In genomic region chr2:217360781-217361485, GRCh38 we compare ENCODE assay signal across 9 cellular contexts.
DNase-seq lines count a peak whose midpoint lies in the region; ATAC-seq and TF ChIP-seq lines count a peak whose summit lies in the region.
"Had no signal": no experiment of that assay in that cellular context is flagged by ENCODE, and none has a peak within 500 bp of the region (broad histone marks: within the 10 kb centered on the region; RNA-seq: fewer than 3 reads in every experiment).

No MANE protein-coding gene starts in this region.

- no peak overlapping the region for H3K4me2 ChIP-seq in mammary epithelial cell (ENCODE audit: insufficient read depth, low read depth, low read length)

- no peaks in the 10 kb centered on the region for H4K20me1 ChIP-seq in mammary epithelial cell (ENCODE audit: insufficient read depth, low read length)

- WGBS in mammary epithelial cell (ENCODE audit: low coverage, missing lambda C conversion rate) = 22% methylated on average over 4 of the region's 4 CpGs

- dilution Hi-C loops in mammary epithelial cell (cut with HindIII; ENCODE audit: low sequenced_read_pairs) = no loop called here

- ATAC-seq in mucosa of descending colon (peak; percentile 38), HG03097 (IDR thresholded peaks at IDR 0.05; ENCODE audit: low FRiP score, unreplicated experiment) (no peak), HG03521 (IDR thresholded peaks at IDR 0.05; ENCODE audit: unreplicated experiment) (no peak)

- H3K79me2 ChIP-seq in ACC112 (ENCODE audit: control insufficient read depth, insufficient read depth, low read length, unreplicated experiment) (no peaks in the 10 kb centered on the region), mammary epithelial cell (ENCODE audit: insufficient read depth, low read length) (no peaks in the 10 kb centered on the region)

- intact Hi-C loops in mammary epithelial cell (cut with micrococcal nuclease) = no loop called here
- intact Hi-C loops in mucosa of descending colon (cut with DNase I, micrococcal nuclease) = no loop called here

- no peaks in the 10 kb centered on the region for H3K27me3 ChIP-seq in ACC112 (ENCODE audit: insufficient read depth, low read length)
- H3K27me3 ChIP-seq in mammary epithelial cell (ENCODE audit: insufficient read depth, low read length) = no peaks in the 10 kb centered on the region

- no peaks in the 10 kb centered on the region for H3K9me3 Mint-ChIP-seq in immature natural killer cell

- H2AFZ ChIP-seq in ACC112 (ENCODE audit: low read length, unreplicated experiment) (no peak overlapping the region), mammary epithelial cell (ENCODE audit: low read depth, low read length) (no peak overlapping the region)

- H3K4me1 ChIP-seq in ACC112 (ENCODE audit: control insufficient read depth, insufficient read depth, low read length, unreplicated experiment) = peaks cover 18% of the 10 kb centered on the region
- H3K4me1 ChIP-seq in mammary epithelial cell (ENCODE audit: insufficient read depth, low read length) = peaks cover 11% of the 10 kb centered on the region
- no peaks in the 10 kb centered on the region for H3K4me1 ChIP-seq in mucosa of descending colon (ENCODE audit: low read depth)

- BruUV-seq in mammary epithelial cell (replicated peaks; lab: Mats Ljungman, UMichigan) = no TSS peak

- peak; percentile 68 for DNase-seq in NB4 (ENCODE audit: low read depth)
- DNase-seq in mammary epithelial cell = peak; percentile 53
- DNase-seq in mucosa of descending colon = no peak
- DNase-seq in immature natural killer cell = no peak
- DNase-seq in substantia nigra (lab: John Stamatoyannopoulos, UW) = no peak
- DNase-seq: NCI-H526 treated with DMSO at 0.1 percent for 48 hours had no signal

- H3K9me3 ChIP-seq in mammary epithelial cell (replicated peaks; ENCODE audit: insufficient read depth, low read length) (no peaks in the 10 kb centered on the region), mucosa of descending colon (no peaks in the 10 kb centered on the region)

- H3K27ac Mint-ChIP-seq in immature natural killer cell = no peak overlapping the region

- H3K27ac ChIP-seq in ACC112 (ENCODE audit: low read depth, low read length) = peak overlapping the region; percentile 22; the same call in 1 of the 2 replicates
- no peak overlapping the region for H3K27ac ChIP-seq in mammary epithelial cell (ENCODE audit: insufficient read depth, low read depth, low read length)
- no peak overlapping the region for H3K27ac ChIP-seq in substantia nigra (ENCODE audit: low read depth, low read length, poor library complexity, severe bottlenecking)

- in situ Hi-C loops in mammary epithelial cell (cut with MboI; ENCODE audit: low sequenced_read_pairs in 2 of 2) = loop anchor here in 1 of 2 donors (10.0 kb wide), 1 partner anchor 144 kb away; no protein-coding TSS in a partner anchor

- H3K4me1 Mint-ChIP-seq in immature natural killer cell = no peaks in the 10 kb centered on the region

- CTCF ChIA-PET in mammary epithelial cell (lab: Charles Lee; ENCODE audit: low non-redundant PET) = no interaction called here

- H3K36me3 ChIP-seq in ACC112 (ENCODE audit: insufficient read depth, low read length) (no peaks in the 10 kb centered on the region), mammary epithelial cell (ENCODE audit: insufficient read depth, low read length) (no peaks in the 10 kb centered on the region), mucosa of descending colon (ENCODE audit: low read depth) (no peaks in the 10 kb centered on the region)

- no peak for TF ChIP-seq CTCF in NB4 (IDR thresholded peaks at IDR 0.05; ENCODE audit: low read depth, low read length)
- no peak for TF ChIP-seq CTCF in mammary epithelial cell (conservative IDR thresholded peaks at IDR 0.05 in 1 of 2, IDR thresholded peaks at IDR 0.05 in 1 of 2; ENCODE audit: extremely low read depth in 1 of 2, insufficient read depth in 1 of 2, low read depth in 1 of 2, low read length in 2 of 2)
- no peak for TF ChIP-seq CTCF in mucosa of descending colon (IDR thresholded peaks at IDR 0.05)

- TF ChIP-seq POLR2A in NB4 (IDR thresholded peaks at IDR 0.05; ENCODE audit: extremely low read depth, insufficient read length) = no peak

- peaks cover 0 to 8% (median 0%) of the 10 kb centered on the region in 3 donors for H3K27me3 Mint-ChIP-seq in immature natural killer cell (ENCODE audit: low read depth in 3 of 3)

- H3K4me3 ChIP-seq in ACC112 (ENCODE audit: low read depth, low read length) (no peak overlapping the region), NB4 (ENCODE audit: low read depth, low read length) (no peak overlapping the region), mammary epithelial cell (replicated peaks in 1 of 3; ENCODE audit: insufficient read depth in 1 of 3, low read depth in 2 of 3, low read length in 3 of 3) (no peak overlapping the region), mucosa of descending colon (no peak overlapping the region)

- no peaks in the 10 kb centered on the region for H3K36me3 Mint-ChIP-seq in immature natural killer cell

- H3K4me3 Mint-ChIP-seq in immature natural killer cell = no peak overlapping the region

- H3K9ac ChIP-seq in mammary epithelial cell (ENCODE audit: insufficient read depth, low read length) = no peak overlapping the region

Comparison
In these comparisons a context has a peak if more than half of its experiments do, and no peak if none do; other contexts are left out.
1. DNase-seq: peak in NB4 (single experiment) and mammary epithelial cell (single experiment); none in mucosa of descending colon (0 of 3), immature natural killer cell (0 of 3) and substantia nigra (0 of 49).